In genomic region chr10:43963379-43963778, GRCh38 we compare ENCODE assay signal across 20 cellular contexts.
DNase-seq lines count a peak whose midpoint lies in the region; FAIRE-seq and TF ChIP-seq lines count a peak whose summit lies in the region.
"Had no signal": no experiment of that assay in that cellular context is flagged by ENCODE, and none has a peak within 500 bp of the region (broad histone marks: within the 10 kb centered on the region; RNA-seq: fewer than 3 reads in every experiment).

No MANE protein-coding gene starts in this region.

- H2BK12ac ChIP-seq in neuronal stem cell (ENCODE audit: low read length), result no peak overlapping the region

- no peaks in the 10 kb centered on the region for H3K36me3 Mint-ChIP-seq in activated CD4-positive, alpha-beta memory T cell treated with anti-CD3 and anti-CD28 coated beads, Interleukin-2, amount 10 ng/mL, durations not matched to agents 7 days and 5 days (ENCODE audit: low read depth)
- no peaks in the 10 kb centered on the region for H3K36me3 Mint-ChIP-seq in activated CD4-positive, alpha-beta memory T cell treated with anti-CD3 and anti-CD28 coated beads for 36 hours
- H3K36me3 Mint-ChIP-seq: CD4-positive, CD25-positive, alpha-beta regulatory T cell had no signal

- no peak overlapping the region for H2AK5ac ChIP-seq in neuronal stem cell (ENCODE audit: low read depth, low read length)

- no peak overlapping the region for H3K27ac ChIP-seq in colonic mucosa
- no peak overlapping the region for H3K27ac ChIP-seq in neuronal stem cell (replicated peaks; ENCODE audit: low read length)
- H3K27ac ChIP-seq: 22Rv1 had no signal

- peak overlapping the region; percentile 29 for H3K23ac ChIP-seq in neuronal stem cell (ENCODE audit: low read depth, low read length, poor library complexity)

- H3K36me3 ChIP-seq in colonic mucosa, result no peaks in the 10 kb centered on the region
- no peaks in the 10 kb centered on the region for H3K36me3 ChIP-seq in neuronal stem cell (replicated peaks in 1 of 2; ENCODE audit: control insufficient read depth in 2 of 2, insufficient read depth in 2 of 2, low read length in 2 of 2)
- H3K36me3 ChIP-seq: HAP-1 had no signal

- H2BK120ac ChIP-seq in neuronal stem cell (ENCODE audit: low read depth, low read length), result no peak overlapping the region

- H3K9ac ChIP-seq in colonic mucosa (ENCODE audit: low read depth in 2 of 2, low read length in 2 of 2) (no peak overlapping the region), neuronal stem cell (ENCODE audit: low read depth, low read length, poor library complexity) (no peak overlapping the region)

- no CpG with 5 or more reads among the region's 2 CpGs for WGBS in neuronal stem cell (ENCODE audit: extremely low coverage in 2 of 2, insufficient read length in 2 of 2, insufficient replicate concordance in 1 of 2), 2 donors

- TF ChIP-seq CTCF in colonic mucosa (IDR thresholded peaks at IDR 0.05), result no peak

- H3K9me3 Mint-ChIP-seq in activated CD4-positive, alpha-beta memory T cell treated with anti-CD3 and anti-CD28 coated beads, Interleukin-2, amount 10 ng/mL, durations not matched to agents 7 days and 5 days, result no peaks in the 10 kb centered on the region
- no peaks in the 10 kb centered on the region for H3K9me3 Mint-ChIP-seq in activated CD4-positive, alpha-beta memory T cell treated with anti-CD3 and anti-CD28 coated beads for 36 hours
- H3K9me3 Mint-ChIP-seq: CD4-positive, CD25-positive, alpha-beta regulatory T cell had no signal

- CTCF ChIA-PET in activated CD4-positive, alpha-beta memory T cell treated with anti-CD3 and anti-CD28 coated beads, Interleukin-2, amount 10 ng/mL, durations not matched to agents 7 days and 5 days (lab: Charles Lee), result no interaction called here
- CTCF ChIA-PET in activated CD4-positive, alpha-beta memory T cell treated with anti-CD3 and anti-CD28 coated beads for 36 hours (lab: Charles Lee), result interaction anchor here (0.9 kb wide), 1 partner anchor 12 kb away, joined by 3 read pairs; no protein-coding TSS in a partner anchor

- peaks cover 6% of the 10 kb centered on the region for H3K4me1 Mint-ChIP-seq in activated CD4-positive, alpha-beta memory T cell treated with anti-CD3 and anti-CD28 coated beads, Interleukin-2, amount 10 ng/mL, durations not matched to agents 7 days and 5 days
- H3K4me1 Mint-ChIP-seq in activated CD4-positive, alpha-beta memory T cell treated with anti-CD3 and anti-CD28 coated beads for 36 hours (ENCODE audit: low read depth), result peaks cover 4% of the 10 kb centered on the region

- no peak overlapping the region for H3K4me3 Mint-ChIP-seq in activated CD4-positive, alpha-beta memory T cell treated with anti-CD3 and anti-CD28 coated beads, Interleukin-2, amount 10 ng/mL, durations not matched to agents 7 days and 5 days
- no peak overlapping the region for H3K4me3 Mint-ChIP-seq in activated CD4-positive, alpha-beta memory T cell treated with anti-CD3 and anti-CD28 coated beads for 36 hours
- H3K4me3 Mint-ChIP-seq: CD4-positive, CD25-positive, alpha-beta regulatory T cell had no signal

- no peak overlapping the region for H2BK15ac ChIP-seq in neuronal stem cell (ENCODE audit: low read length)

- FAIRE-seq in urothelium cell line (lab: Jason Lieb, UNC), result peak; percentile 83

- POLR2A ChIA-PET in activated CD4-positive, alpha-beta memory T cell treated with anti-CD3 and anti-CD28 coated beads, Interleukin-2, amount 10 ng/mL, durations not matched to agents 7 days and 5 days (lab: Charles Lee), result no interaction called here
- POLR2A ChIA-PET in activated CD4-positive, alpha-beta memory T cell treated with anti-CD3 and anti-CD28 coated beads for 36 hours (lab: Charles Lee), result no interaction called here

- DNase-seq in activated CD4-positive, alpha-beta memory T cell treated with anti-CD3 and anti-CD28 coated beads, Interleukin-2, amount 10 ng/mL, durations not matched to agents 7 days and 5 days, result peak; percentile 8
- no peak for DNase-seq in activated CD4-positive, alpha-beta memory T cell treated with anti-CD3 and anti-CD28 coated beads for 36 hours
- DNase-seq in colonic mucosa, result peak; percentile 12
- no peak for DNase-seq in neuronal stem cell (ENCODE audit: low spot score)
- no peak for DNase-seq in urothelium cell line (ENCODE audit: low spot score)
- no peak for DNase-seq in HCEC 1CT
- no peak for DNase-seq in Ammon's horn (ENCODE audit: low spot score)
- no peak for DNase-seq in activated T-cell treated with anti-CD3 and anti-CD28 coated beads, Interleukin-2, amount 50 U/mL, for 48 hours
- DNase-seq: AML-193; CD4-positive, CD25-positive, alpha-beta regulatory T cell; COR-L47; DMS153; GDM1; NCI-H1048; NCI-H1436; NCI-H1930; NCI-H226; NCI-H524 treated with DMSO at 0.1 percent for 48 hours had no signal

- no peak overlapping the region for H3K4me2 ChIP-seq in neuronal stem cell (ENCODE audit: insufficient read depth, low read length, poor library complexity, severe bottlenecking)

- H3K9me3 ChIP-seq in colonic mucosa (no peaks in the 10 kb centered on the region), neuronal stem cell (replicated peaks in 1 of 2; ENCODE audit: control insufficient read depth in 2 of 2, insufficient read depth in 1 of 2, low read depth in 1 of 2, low read length in 2 of 2) (no peaks in the 10 kb centered on the region)
- H3K9me3 ChIP-seq: HAP-1 had no signal

- no peak overlapping the region for H3K4ac ChIP-seq in neuronal stem cell (ENCODE audit: low read length)

- no peak overlapping the region for H4K8ac ChIP-seq in neuronal stem cell (ENCODE audit: low read depth, low read length)

- peaks cover 28% of the 10 kb centered on the region for H3K27me3 Mint-ChIP-seq in activated CD4-positive, alpha-beta memory T cell treated with anti-CD3 and anti-CD28 coated beads, Interleukin-2, amount 10 ng/mL, durations not matched to agents 7 days and 5 days
- H3K27me3 Mint-ChIP-seq in activated CD4-positive, alpha-beta memory T cell treated with anti-CD3 and anti-CD28 coated beads for 36 hours, result peaks cover 5% of the 10 kb centered on the region
- H3K27me3 Mint-ChIP-seq: CD4-positive, CD25-positive, alpha-beta regulatory T cell had no signal

- H3K4me1 ChIP-seq in colonic mucosa (no peaks in the 10 kb centered on the region), neuronal stem cell (ENCODE audit: control insufficient read depth in 2 of 2, insufficient read depth in 1 of 2, low read depth in 1 of 2, low read length in 2 of 2) (no peaks in the 10 kb centered on the region)
- H3K4me1 ChIP-seq: HAP-1 had no signal

- H3K27ac Mint-ChIP-seq in activated CD4-positive, alpha-beta memory T cell treated with anti-CD3 and anti-CD28 coated beads, Interleukin-2, amount 10 ng/mL, durations not matched to agents 7 days and 5 days, result no peak overlapping the region
- no peak overlapping the region for H3K27ac Mint-ChIP-seq in activated CD4-positive, alpha-beta memory T cell treated with anti-CD3 and anti-CD28 coated beads for 36 hours
- H3K27ac Mint-ChIP-seq: CD4-positive, CD25-positive, alpha-beta regulatory T cell had no signal

- H3K4me3 ChIP-seq in colonic mucosa (no peak overlapping the region), neuronal stem cell (ENCODE audit: low read length in 2 of 2) (no peak overlapping the region)
- H3K4me3 ChIP-seq: HAP-1 had no signal

- no peak overlapping the region for H3K14ac ChIP-seq in neuronal stem cell (ENCODE audit: low read length)

- no peak overlapping the region for H4K91ac ChIP-seq in neuronal stem cell (ENCODE audit: low read depth, low read length, poor library complexity)

- no peaks in the 10 kb centered on the region for H3K79me1 ChIP-seq in neuronal stem cell (ENCODE audit: low read depth, low read length)

- no peak overlapping the region for H3K18ac ChIP-seq in neuronal stem cell (ENCODE audit: low read length)

- H2BK5ac ChIP-seq in neuronal stem cell (ENCODE audit: low read length), result no peak overlapping the region

- intact Hi-C loops in activated CD4-positive, alpha-beta memory T cell treated with anti-CD3 and anti-CD28 coated beads for 36 hours (cut with micrococcal nuclease), result no loop called here
- intact Hi-C loops in colonic mucosa (cut with DNase I), result no loop called here

- H3K27me3 ChIP-seq in colonic mucosa (no peaks in the 10 kb centered on the region), neuronal stem cell (ENCODE audit: control insufficient read depth in 3 of 3, insufficient read depth in 3 of 3, low read depth in 1 of 3, low read length in 3 of 3) (no peaks in the 10 kb centered on the region)

- no peak overlapping the region for H2AFZ ChIP-seq in neuronal stem cell (ENCODE audit: low read length)

Comparison
In these comparisons a context has a peak if more than half of its experiments do, and no peak if none do; other contexts are left out.
1. DNase-seq: peak in activated CD4-positive, alpha-beta memory T cell treated with anti-CD3 and anti-CD28 coated beads, Interleukin-2, amount 10 ng/mL, durations not matched to agents 7 days and 5 days (single experiment) and colonic mucosa (single experiment); none in activated CD4-positive, alpha-beta memory T cell treated with anti-CD3 and anti-CD28 coated beads for 36 hours (single experiment), neuronal stem cell (single experiment), urothelium cell line (single experiment), HCEC 1CT (single experiment), Ammon's horn (single experiment) and activated T-cell treated with anti-CD3 and anti-CD28 coated beads, Interleukin-2, amount 50 U/mL, for 48 hours (0 of 2).